ENCODE assay signal across 27 cellular contexts in genomic region chr2:114046373-114046772, GRCh38.
"Had no signal": no experiment of that assay in that cellular context is flagged by ENCODE, and none has a peak within 500 bp of the region (broad histone marks: within the 10 kb centered on the region; RNA-seq: fewer than 3 reads in every experiment).

No MANE protein-coding gene starts in this region.

- FAIRE-seq: urothelium cell line had no signal

- H3K4me1 ChIP-seq: stomach, suprapubic skin, testis, thyroid gland, tibial artery, tibial nerve, transverse colon, upper lobe of left lung, upper lobe of right lung, uterus, vagina had no signal

- H3K27me3 ChIP-seq: stomach, suprapubic skin, testis, thyroid gland, tibial nerve, transverse colon, upper lobe of left lung, upper lobe of right lung, uterus, vagina had no signal

- ATAC-seq: stimulated activated effector memory CD8-positive, alpha-beta T cell treated with anti-CD3 and anti-CD28 coated beads, Interleukin-12 subunit alpha, Interleukin-12 subunit beta, amount 100 ng/mL, for 72 hours; stimulated activated memory B cell treated with anti-CD40 and anti-IgM and Interleukin-4, amounts not matched to agents 10 μg/mL and 1 μg/mL and 100 μg/mL, for 72 hours; stimulated activated naive B cell treated with anti-CD40 and anti-IgM and Interleukin-4, amounts not matched to agents 10 μg/mL and 1 μg/mL and 100 μg/mL, for 72 hours; stimulated activated naive CD8-positive, alpha-beta T cell treated with anti-CD3 and anti-CD28 coated beads, Interleukin-15, amount 100 ng/mL, for 72 hours; stimulated activated naive CD8-positive, alpha-beta T cell treated with anti-CD3 and anti-CD28 coated beads, Interleukin-15, Interleukin-2, amounts not matched to agents 100 U/mL and 50 U/mL, for 24 hours; upper lobe of right lung had no signal

- H3K36me3 ChIP-seq: stomach, suprapubic skin, thoracic aorta, thyroid gland, tibial artery, tibial nerve, transverse colon, upper lobe of left lung, upper lobe of right lung, uterus, vagina had no signal

- DNase-seq: stimulated activated CD4-positive, alpha-beta T cell treated with anti-CD3 and anti-CD28 coated beads, Interleukin-2, amount 100 ng/mL, for 48 hours; stimulated activated CD4-positive, alpha-beta T cell treated with anti-CD3 and anti-CD28 coated beads, Interleukin-4, amount 100 ng/mL, for 1 hour; stimulated activated CD4-positive, alpha-beta T cell treated with anti-CD3 and anti-CD28 coated beads, Interleukin-4, amount 100 ng/mL, for 24 hours; stimulated activated CD4-positive, alpha-beta T cell treated with anti-CD3 and anti-CD28 coated beads, Interleukin-4, amount 100 ng/mL, for 4 hours; stimulated activated CD8-positive, alpha-beta memory T cell treated with anti-CD3 and anti-CD28 coated beads, Interleukin-4, amount 100 ng/mL, for 48 hours; stimulated activated naive B cell treated with anti-CD40 and anti-IgM and Interleukin-4, amounts not matched to agents 10 μg/mL and 1 μg/mL and 100 μg/mL, for 72 hours; stimulated activated naive CD4-positive, alpha-beta T cell; stimulated activated naive CD4-positive, alpha-beta T cell treated with Interleukin-2 at 50 U/mL for 16 hours; stimulated activated naive CD8-positive, alpha-beta T cell treated with anti-CD3 and anti-CD28 coated beads, Interleukin-15, amount 100 ng/mL, for 72 hours; stimulated activated naive CD8-positive, alpha-beta T cell treated with anti-CD3 and anti-CD28 coated beads, Interleukin-15, Interleukin-2, amounts not matched to agents 100 U/mL and 50 U/mL, for 24 hours; stomach; substantia nigra; testis; thyroid gland; tibial artery; transverse colon; trophoblast cell; upper lobe of left lung; upper lobe of right lung; uterus had no signal

- H3K9me3 ChIP-seq: stomach, suprapubic skin, testis, thoracic aorta, thyroid gland, tibial artery, tibial nerve, transverse colon, upper lobe of left lung, upper lobe of right lung, uterus, vagina had no signal

- H3K4me3 ChIP-seq: stomach, suprapubic skin, testis, thoracic aorta, thyroid gland, tibial artery, tibial nerve, transverse colon, upper lobe of left lung, upper lobe of right lung, uterus, vagina had no signal

- H3K27ac ChIP-seq: stomach, suprapubic skin, testis, thoracic aorta, thyroid gland, tibial artery, tibial nerve, transverse colon, upper lobe of left lung, upper lobe of right lung, uterus, vagina had no signal
